ENCODE assay signal across 9 cellular contexts in the genomic region with DNA sequence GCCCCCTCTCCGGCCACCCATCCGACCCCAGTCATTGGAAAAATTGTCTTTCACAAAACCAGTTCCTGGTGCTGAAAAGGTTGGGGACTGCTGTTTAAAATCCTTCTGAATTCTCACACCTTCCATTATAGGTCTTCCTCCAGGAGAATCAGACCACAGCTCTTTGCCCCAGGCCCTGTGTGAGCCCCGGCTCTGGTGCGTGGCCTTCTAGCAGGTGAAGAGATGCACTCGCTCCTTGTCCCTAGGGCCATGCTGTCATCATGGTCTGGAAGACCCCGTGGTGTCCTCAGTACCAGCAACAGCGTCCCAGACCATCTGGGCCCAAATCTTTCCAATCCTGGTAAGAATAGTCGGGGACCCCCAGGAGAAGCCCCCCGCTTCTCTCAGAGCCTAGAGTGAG.
"Had no signal": no experiment of that assay in that cellular context is flagged by ENCODE, and none has a peak within 500 bp of the region (broad histone marks: within the 10 kb centered on the region; RNA-seq: fewer than 3 reads in every experiment).

No MANE protein-coding gene starts in this region.

- H2AFZ ChIP-seq: GM23248 had no signal

- H3K9ac ChIP-seq: GM23248, KMS-11 had no signal

- H3K9me3 ChIP-seq: HAP-1 had no signal

- ATAC-seq: HCT116, HepG2 had no signal

- H3K4me2 ChIP-seq: KMS-11 had no signal

- DNase-seq: GM23248, GOT3, HFFc6, KBM-7 had no signal

- H3K4me3 ChIP-seq: GM23248, HAP-1 had no signal

- H3K27ac ChIP-seq: GM23248, HL-60, KMS-11 had no signal

- H3K36me3 ChIP-seq: HAP-1 had no signal

- H3K4me1 ChIP-seq: HAP-1 had no signal
